Comparison of ENCODE assay signal across 1 cellular context in genomic region chr11:65857500-65858353, GRCh38.
TF ChIP-seq lines count a peak whose summit lies in the region.

Gene CFL1, minus strand, starts transcription at chr11:65858180. Its CDS starts 81 bp downstream, at chr11:65858099.

TF ChIP-seq in GM12878, 131 proteins besides CTCF, POLR2A, EP300 and RAD21 (continued from another document and continues in another):
- TF ChIP-seq ZBTB4 (CRISPR knock-in tag; IDR thresholded peaks at IDR 0.05) = no peak
- TF ChIP-seq ZBTB11 (CRISPR knock-in tag; IDR thresholded peaks at IDR 0.05) = peak; percentile 62
- TF ChIP-seq RB1 (IDR thresholded peaks at IDR 0.05; ENCODE audit: borderline replicate concordance) = peak; percentile 91; the same call in 1 of the 2 replicates
- peak; percentile 99 for TF ChIP-seq POLR2AphosphoS5 (IDR thresholded peaks at IDR 0.05; ENCODE audit: low read length)
- no peak for TF ChIP-seq CUX1 (IDR thresholded peaks at IDR 0.05; ENCODE audit: insufficient replicate concordance, low read depth, low read length)
- no peak for TF ChIP-seq ZNF592 (IDR thresholded peaks at IDR 0.05)
- TF ChIP-seq ATF2 (IDR thresholded peaks at IDR 0.05; ENCODE audit: low read length) = no peak
- peak; percentile 67; the same call in 1 of the 2 replicates for TF ChIP-seq ZBED1 (IDR thresholded peaks at IDR 0.05; ENCODE audit: borderline replicate concordance)
- peak; percentile 80 for TF ChIP-seq E2F4 (IDR thresholded peaks at IDR 0.05; ENCODE audit: low read depth, low read length)
- no peak for TF ChIP-seq WRNIP1 (IDR thresholded peaks at IDR 0.05; ENCODE audit: borderline replicate concordance, low read depth, low read length)
- TF ChIP-seq ESRRA (IDR thresholded peaks at IDR 0.05; ENCODE audit: low read length) = no peak
- no peak for TF ChIP-seq SPI1 (IDR thresholded peaks at IDR 0.05; ENCODE audit: borderline replicate concordance, insufficient read depth, low read depth, low read length)
- no peak for TF ChIP-seq PML (IDR thresholded peaks at IDR 0.05; ENCODE audit: low read length)
- peak; percentile 57; the same call in 1 of the 2 replicates for TF ChIP-seq HSF1 (IDR thresholded peaks at IDR 0.05; ENCODE audit: low read depth, low read length)
- TF ChIP-seq SMARCA5 (IDR thresholded peaks at IDR 0.05) = peak; percentile 93
- TF ChIP-seq CREB1 (IDR thresholded peaks at IDR 0.05; ENCODE audit: low read depth) = no peak
- no peak for TF ChIP-seq MTA3 (IDR thresholded peaks at IDR 0.05; ENCODE audit: borderline replicate concordance, low read length)
- TF ChIP-seq ZBTB33 (IDR thresholded peaks at IDR 0.05) = no peak
- peak; percentile 91; the same call in 1 of the 2 replicates for TF ChIP-seq CREM (IDR thresholded peaks at IDR 0.05; ENCODE audit: low read depth)
- no peak for TF ChIP-seq SMAD1 (IDR thresholded peaks at IDR 0.05; ENCODE audit: low read depth, partially characterized antibody)
- 0 out of 2 replicates have a peak, but pooled peaks have one; percentile 36 for TF ChIP-seq MXI1 (IDR thresholded peaks at IDR 0.05; ENCODE audit: low read depth, low read length)
- no peak; the same call in 1 of the 2 replicates for TF ChIP-seq SREBF2 (IDR thresholded peaks at IDR 0.05; ENCODE audit: low read length)
- TF ChIP-seq ASH2L (IDR thresholded peaks at IDR 0.05; ENCODE audit: borderline replicate concordance, low read depth) = 0 out of 2 replicates have a peak, but pooled peaks have one; percentile 76
- no peak for TF ChIP-seq EED (IDR thresholded peaks at IDR 0.05; ENCODE audit: low read depth)
- TF ChIP-seq MLLT1 (IDR thresholded peaks at IDR 0.05) = no peak
- TF ChIP-seq CBX5 (IDR thresholded peaks at IDR 0.05; ENCODE audit: low read depth) = no peak
- TF ChIP-seq BCL11A (IDR thresholded peaks at IDR 0.05; ENCODE audit: low read depth, low read length) = no peak
- TF ChIP-seq CHD2 (IDR thresholded peaks at IDR 0.05; ENCODE audit: borderline replicate concordance, low read depth, low read length) = peak; percentile 68
- TF ChIP-seq SREBF1 (IDR thresholded peaks at IDR 0.05; ENCODE audit: low read length) = peak; percentile 87
- no peak for TF ChIP-seq ETV6 (conservative IDR thresholded peaks at IDR 0.05 in 1 of 2, IDR thresholded peaks at IDR 0.05 in 1 of 2; ENCODE audit: borderline replicate concordance in 1 of 2, low read depth in 1 of 2)
